ENCODE assay signal across 6 cellular contexts in genomic region chr16:87121816-87122215, GRCh38.
"Had no signal": no experiment of that assay in that cellular context is flagged by ENCODE, and none has a peak within 500 bp of the region (broad histone marks: within the 10 kb centered on the region; RNA-seq: fewer than 3 reads in every experiment).

No MANE protein-coding gene starts in this region.

- DNase-seq: GM23248, HFFc6, IMR-90 had no signal

- H3K27ac Mint-ChIP-seq: HFFc6 had no signal

- H3K27ac ChIP-seq: GM23248 had no signal

- H3K9me3 ChIP-seq: HAP-1 had no signal

- ATAC-seq: HCT116, K562 had no signal

- H2AFZ ChIP-seq: GM23248 had no signal

- H3K4me1 ChIP-seq: HAP-1 had no signal

- H3K36me3 ChIP-seq: HAP-1 had no signal

- H3K4me3 Mint-ChIP-seq: HFFc6 had no signal

- H3K4me3 ChIP-seq: GM23248, HAP-1, K562 had no signal
